8 cellular contexts compared by ENCODE assay signal in the genomic region with DNA sequence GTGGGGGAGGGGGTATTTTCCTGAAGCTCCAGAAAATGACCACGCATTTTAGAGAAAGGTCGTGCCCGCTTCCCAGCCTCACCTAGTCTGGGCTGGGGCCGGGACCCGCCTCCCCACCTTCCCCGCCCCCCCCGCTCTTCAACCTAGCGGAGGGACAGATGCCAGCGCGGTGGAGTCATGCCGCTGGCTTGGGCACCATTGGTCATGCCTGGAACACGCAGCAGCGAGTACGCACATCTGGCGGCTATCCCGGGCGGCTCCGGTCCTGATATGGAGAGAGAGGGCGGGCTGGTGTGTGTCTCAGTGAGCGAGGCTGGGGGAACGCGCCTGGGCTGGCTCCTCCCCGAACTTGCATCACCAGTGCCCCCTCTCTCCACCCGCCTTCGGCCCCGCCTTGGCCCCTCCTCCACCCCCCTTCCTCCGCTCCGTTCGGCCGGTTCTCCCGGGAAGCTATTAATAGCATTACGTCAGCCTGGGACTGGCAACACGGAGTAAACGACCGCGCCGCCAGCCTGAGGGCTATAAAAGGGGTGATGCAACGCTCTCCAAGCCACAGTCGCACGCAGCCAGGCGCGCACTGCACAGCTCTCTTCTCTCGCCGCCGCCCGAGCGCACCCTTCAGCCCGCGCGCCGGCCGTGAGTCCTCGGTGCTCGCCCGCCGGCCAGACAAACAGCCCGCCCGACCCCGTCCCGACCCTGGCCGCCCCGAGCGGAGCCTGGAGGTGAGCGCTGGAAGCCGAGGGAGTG. TPM values are rescaled to one million over a fixed set of nuclear protein-coding genes. Genes with fewer than 3 reads are reported as not detected.
DNase-seq lines count a peak whose midpoint lies in the region; FAIRE-seq and TF ChIP-seq lines count a peak whose summit lies in the region.

TSS of gene ATF3 (plus strand) at position 553 of the 747 bp plus-strand sequence. CDS start 6,261 bp downstream, outside the sequence.

- peak in 2 of 4 donors; percentile 82 to 98 for TF ChIP-seq POLR2A in stomach (IDR thresholded peaks at IDR 0.05)

- peaks cover 58% of the 10 kb centered on the region for H3K4me1 ChIP-seq in HAP-1
- peaks cover 16 to 47% (median 44%) of the 10 kb centered on the region in 4 donors for H3K4me1 ChIP-seq in stomach

- H3K9me3 ChIP-seq in HAP-1 (no peaks in the 10 kb centered on the region), MG63 (no peaks in the 10 kb centered on the region), stomach (no peaks in the 10 kb centered on the region)

- H3K36me3 ChIP-seq in HAP-1 (replicated peaks) = no peaks in the 10 kb centered on the region
- no peaks in the 10 kb centered on the region for H3K36me3 ChIP-seq in MG63
- H3K36me3 ChIP-seq in stomach = no peaks in the 10 kb centered on the region

- TF ChIP-seq CTCF in foreskin fibroblast (IDR thresholded peaks at IDR 0.05; ENCODE audit: low read depth, low read length) = no peak
- TF ChIP-seq CTCF in neural crest cell (conservative IDR thresholded peaks at IDR 0.05) = no peak
- no peak for TF ChIP-seq CTCF in stomach (IDR thresholded peaks at IDR 0.05)

- H3K4me3 ChIP-seq in HAP-1 = peak within 1 kb of the TSS; percentile 76
- peak within 1 kb of the TSS; percentile 82 for H3K4me3 ChIP-seq in MG63
- peak within 1 kb of the TSS; percentile 55 to 80 for H3K4me3 ChIP-seq in foreskin fibroblast (ENCODE audit: low read depth in 1 of 2, low read length in 2 of 2)
- peak within 1 kb of the TSS; percentile 66 to 75 (median 68) for H3K4me3 ChIP-seq in stomach

- H3K27me3 Mint-ChIP-seq in neural crest cell (ENCODE audit: low read depth) = peaks cover 69% of the 10 kb centered on the region

- WGBS in stomach, 5 donors = 0 to 3% (median 0%) methylated on average over 6 to 65 of the region's 65 CpGs

- H3K4me3 Mint-ChIP-seq in neural crest cell = peak within 1 kb of the TSS; percentile 99

- H3K36me3 Mint-ChIP-seq in neural crest cell (ENCODE audit: low read depth) = no peaks in the 10 kb centered on the region

- DNase-seq in HAP-1 (ENCODE audit: low spot score in 2 of 2) (peak; percentile 97 to 100), MG63 (peak; percentile 100), SIG-M5 (lab: John Stamatoyannopoulos, UW) (peak; percentile 98), activated gamma-delta T cell (lab: John Stamatoyannopoulos, UW) (peak; percentile 73), foreskin fibroblast (peak; percentile 100), neural crest cell (ENCODE audit: low read depth, low spot score) (peak; percentile 95), stomach (peak; percentile 100)

- FAIRE-seq in G401.6 (lab: Jason Lieb, UNC) = peak; percentile 98

- H3K9me3 Mint-ChIP-seq in neural crest cell = no peaks in the 10 kb centered on the region

- intact Hi-C loops in stomach (cut with DNase I; ENCODE audit: low total_unique reads) = no loop called here

- peak; percentile 32 for TF ChIP-seq EP300 in stomach (IDR thresholded peaks at IDR 0.05)

- H3K27me3 ChIP-seq in HAP-1 (ENCODE audit: low read depth) (peaks cover 14% of the 10 kb centered on the region), MG63 (peaks cover 48% of the 10 kb centered on the region), stomach (peaks cover 4 to 43% (median 16%) of the 10 kb centered on the region in 3 donors)

- in situ Hi-C loops in HAP-1 (cut with MboI; ENCODE audit: low sequenced_read_pairs) = no loop called here

- H3K27ac Mint-ChIP-seq in neural crest cell (ENCODE audit: unreplicated experiment) = peak within 1 kb of the TSS; percentile 92

- H3K27ac ChIP-seq in stomach = peak within 1 kb of the TSS; percentile 95 to 99 (median 99)

- H3K4me1 Mint-ChIP-seq in neural crest cell = peaks cover 45% of the 10 kb centered on the region

RNA-seq across cellular contexts. Expression of gene ATF3, which starts in this region (rescaled TPM):
- total RNA-seq in MG63 (2014; rRNA removed; shearing (Covaris generic); ENCODE audit: low replicate concordance) = 0.99 and 7.4 TPM in 2 replicates
- total RNA-seq in neural crest cell = 10.3 and 12.3 TPM in 2 replicates
- total RNA-seq in stomach = 10 to 100 TPM in 4 of 5 donors, not detected in 1; 14.0 to 59.8 (median 24.3) TPM
- 10 to 100 TPM; 19.9 to 60.2 (median 33.0) TPM for polyA plus RNA-seq in stomach

Comparison
In these comparisons a context has a peak if more than half of its experiments do, and no peak if none do; other contexts are left out.
1. Peak in every context shown above with its lines: DNase-seq, H3K4me3 ChIP-seq and H3K27ac ChIP-seq.